In genomic region chr4:168832746-168833575, GRCh38 we compare ENCODE assay signal across 8 cellular contexts.
DNase-seq lines count a peak whose midpoint lies in the region; ATAC-seq and TF ChIP-seq lines count a peak whose summit lies in the region.

No MANE protein-coding gene starts in this region.

- H3K4me3 ChIP-seq in heart left ventricle, result peak overlapping the region; percentile 61 to 95 (median 74)
- H3K4me3 ChIP-seq in ovary, result peak overlapping the region; percentile 96

- H3K9me3 ChIP-seq in heart left ventricle (no peaks in the 10 kb centered on the region), ovary (no peaks in the 10 kb centered on the region)

- H3K27ac ChIP-seq in heart left ventricle, result peak overlapping the region; percentile 80 to 97 (median 87)
- H3K27ac ChIP-seq in ovary, result peak overlapping the region; percentile 80 to 99

- H3K4me1 ChIP-seq in heart left ventricle (peaks cover 0 to 62% (median 42%) of the 10 kb centered on the region in 12 donors), ovary (ENCODE audit: insufficient read depth) (peaks cover 9% of the 10 kb centered on the region)

- TF ChIP-seq EP300 in ovary (IDR thresholded peaks at IDR 0.05), result no peak

- WGBS in heart left ventricle, 4 donors, result 6 to 15% (median 11%) methylated on average over 25 to 60 of the region's 60 CpGs
- 1% methylated on average over 42 to 60 of the region's 60 CpGs for WGBS in ovary, 3 donors

- intact Hi-C loops in heart left ventricle (cut with DNase I), result loop anchor here in 7 of 10 donors (2.0 to 10.0 kb wide), 8 partner anchors 16 to 248 kb away; no protein-coding TSS in a partner anchor
- intact Hi-C loops in ovary (cut with DNase I), result loop anchor here in 3 of 4 donors (10.0 kb wide), 2 partner anchors 82 to 118 kb away; no protein-coding TSS in a partner anchor

- TF ChIP-seq POLR2A in heart left ventricle (IDR thresholded peaks at IDR 0.05) (no peak), ovary (IDR thresholded peaks at IDR 0.05) (no peak)

- DNase-seq in Ammon's horn (ENCODE audit: low spot score), result peak; percentile 42
- DNase-seq in activated naive CD4-positive, alpha-beta T cell treated with anti-CD3 and anti-CD28 coated beads, Interleukin-2, amount 50 U/mL, for 16 hours, result peak; percentile 11
- DNase-seq in heart left ventricle, result peak; percentile 48 to 66 (median 57)
- peak; percentile 59 to 73 (median 70) for DNase-seq in ovary
- no peak for DNase-seq in DMS79 (lab: John Stamatoyannopoulos, UW)
- DNase-seq in activated effector memory CD4-positive, alpha-beta T cell treated with anti-CD3 and anti-CD28 coated beads, Interleukin-2, amount 50 U/mL, for 16 hours, result no peak
- DNase-seq in NCI-H2227 treated with DMSO at 0.1 percent for 48 hours (lab: John Stamatoyannopoulos, UW), result no peak

- H3K27me3 ChIP-seq in heart left ventricle (peaks cover 0 to 16% (median 0%) of the 10 kb centered on the region in 9 donors), ovary (no peaks in the 10 kb centered on the region)

- ATAC-seq in HG02642 (IDR thresholded peaks at IDR 0.05; ENCODE audit: poor library complexity, unreplicated experiment) (peak; percentile 10), heart left ventricle (peak; percentile 23 to 39 (median 27))

- TF ChIP-seq CTCF in heart left ventricle (IDR thresholded peaks at IDR 0.05), result peak in 7 of 12 donors; percentile 14 to 47 (median 31)
- no peak for TF ChIP-seq CTCF in ovary (IDR thresholded peaks at IDR 0.05)

- H3K36me3 ChIP-seq in heart left ventricle, result no peaks in the 10 kb centered on the region
- H3K36me3 ChIP-seq in ovary, result no peaks in the 10 kb centered on the region

Comparison
In these comparisons a context has a peak if more than half of its experiments do, and no peak if none do; other contexts are left out.
1. DNase-seq: peak in Ammon's horn (single experiment), activated naive CD4-positive, alpha-beta T cell treated with anti-CD3 and anti-CD28 coated beads, Interleukin-2, amount 50 U/mL, for 16 hours (single experiment), heart left ventricle (5 of 5) and ovary (5 of 5); none in DMS79 (single experiment), activated effector memory CD4-positive, alpha-beta T cell treated with anti-CD3 and anti-CD28 coated beads, Interleukin-2, amount 50 U/mL, for 16 hours (single experiment) and NCI-H2227 treated with DMSO at 0.1 percent for 48 hours (single experiment).
2. CTCF ChIP-seq: peak in heart left ventricle (7 of 12); none in ovary (0 of 3).